Comparison of ENCODE assay signal across 9 cellular contexts in genomic region chr12:46369095-46369473, GRCh38. TPM values are rescaled to one million over a fixed set of nuclear protein-coding genes. Genes with fewer than 3 reads are reported as not detected.
DNase-seq lines count a peak whose midpoint lies in the region; ATAC-seq and TF ChIP-seq lines count a peak whose summit lies in the region.
"Had no signal": no experiment of that assay in that cellular context is flagged by ENCODE, and none has a peak within 500 bp of the region (broad histone marks: within the 10 kb centered on the region; RNA-seq: fewer than 3 reads in every experiment).

No MANE protein-coding gene starts in this region.

- peak; percentile 40 for DNase-seq in fibroblast of pulmonary artery (ENCODE audit: low read depth)
- no peak for DNase-seq in gastrocnemius medialis
- DNase-seq in prostate gland (ENCODE audit: low spot score): no peak
- DNase-seq in stimulated activated CD4-positive, alpha-beta T cell treated with anti-CD3 and anti-CD28 coated beads, Interleukin-12 subunit alpha, Interleukin-12 subunit beta, amount 100 ng/mL, for 4 hours: no peak
- DNase-seq in GM13977 (ENCODE audit: low spot score): no peak
- DNase-seq in SKM-1 (lab: John Stamatoyannopoulos, UW; ENCODE audit: unreplicated experiment): no peak
- DNase-seq: mucosa of descending colon had no signal

- TF ChIP-seq POLR2A in gastrocnemius medialis (IDR thresholded peaks at IDR 0.05) (no peak), prostate gland (IDR thresholded peaks at IDR 0.05) (no peak)

- intact Hi-C loops in gastrocnemius medialis (cut with DNase I; ENCODE audit: low total_unique reads): loop anchor here (5.0 kb wide), 1 partner anchor 248 kb away; no protein-coding TSS in a partner anchor
- intact Hi-C loops in prostate gland (cut with DNase I): loop anchor here (10.0 kb wide), 2 partner anchors 214 to 566 kb away; no protein-coding TSS in a partner anchor

- H4K20me1 ChIP-seq in DOHH2 (ENCODE audit: control insufficient read depth, insufficient read depth, low read depth, low read length): peaks cover 25% of the 10 kb centered on the region

- peaks cover 78% of the 10 kb centered on the region for H3K36me3 ChIP-seq in DOHH2 (ENCODE audit: control insufficient read depth, low read length)
- H3K36me3 ChIP-seq in gastrocnemius medialis: peaks cover 5 to 75% of the 10 kb centered on the region in 2 donors
- H3K36me3 ChIP-seq in prostate gland: peaks cover 0 to 20% of the 10 kb centered on the region in 2 donors

- H3K4me1 ChIP-seq in DOHH2 (ENCODE audit: control insufficient read depth, low read length) (peaks cover 33% of the 10 kb centered on the region), gastrocnemius medialis (peaks cover 73% of the 10 kb centered on the region in 2 donors), prostate gland (replicated peaks) (peaks cover 23% of the 10 kb centered on the region)

- H3K4me3 ChIP-seq in DOHH2 (ENCODE audit: low read length): peak overlapping the region; percentile 15; the same call in 1 of the 2 replicates
- H3K4me3 ChIP-seq in fibroblast of pulmonary artery (replicated peaks; ENCODE audit: low read depth, low read length): peak overlapping the region; percentile 88
- H3K4me3 ChIP-seq in gastrocnemius medialis: peak overlapping the region; percentile 68 to 87 (median 80)
- peak overlapping the region in 1 of 2 donors; percentile 98 for H3K4me3 ChIP-seq in prostate gland
- H3K4me3 ChIP-seq: mucosa of descending colon had no signal

- in situ Hi-C loops in gastrocnemius medialis (cut with MboI; ENCODE audit: low sequenced_read_pairs in 4 of 4): loop anchor here in 3 of 4 donors (10.0 to 25.0 kb wide), 3 partner anchors 293 to 382 kb away; partner anchors contain the start of gene SCAF11 (in 1 of the 3)
- in situ Hi-C loops in GM13977 (cut with MboI; ENCODE audit: low pct_unique_long_range_greater_than_20kb, low sequenced_read_pairs, unreplicated experiment): loop anchor here (25.0 kb wide), 1 partner anchor 293 kb away; no protein-coding TSS in a partner anchor

- no peak for ATAC-seq in gastrocnemius medialis
- ATAC-seq: mucosa of descending colon had no signal

- TF ChIP-seq CTCF in DOHH2 (IDR thresholded peaks at IDR 0.05; ENCODE audit: low read depth, low read length, poor library complexity, severe bottlenecking): no peak
- TF ChIP-seq CTCF in VCaP (conservative IDR thresholded peaks at IDR 0.05): no peak
- no peak for TF ChIP-seq CTCF in fibroblast of pulmonary artery (IDR thresholded peaks at IDR 0.05; ENCODE audit: low read length, missing control alignments)
- TF ChIP-seq CTCF in gastrocnemius medialis (IDR thresholded peaks at IDR 0.05 in 4 of 5, conservative IDR thresholded peaks at IDR 0.05 in 1 of 5): no peak
- TF ChIP-seq CTCF in prostate gland (IDR thresholded peaks at IDR 0.05): no peak
- TF ChIP-seq CTCF in GM13977 (IDR thresholded peaks at IDR 0.05; ENCODE audit: extremely low read depth, insufficient read depth, missing control alignments): no peak

- H3K4me2 ChIP-seq in DOHH2 (ENCODE audit: low read length): 0 out of 2 replicates have a peak overlapping the region, but pooled peaks have one; percentile 18

- H3K9me2 ChIP-seq in DOHH2 (replicated peaks; ENCODE audit: control insufficient read depth, low read length): no peaks in the 10 kb centered on the region

- peaks cover 47% of the 10 kb centered on the region for H3K79me2 ChIP-seq in DOHH2 (ENCODE audit: control insufficient read depth, low read length)

- WGBS in prostate gland: 57% methylated on average over 4 of the region's 4 CpGs

- H3K27ac ChIP-seq in DOHH2 (ENCODE audit: low read depth, low read length) (no peak overlapping the region), VCaP (peak overlapping the region; percentile 99; the same call in 1 of the 2 replicates), gastrocnemius medialis (peak overlapping the region; percentile 93 to 97 (median 95)), prostate gland (peak overlapping the region in 1 of 2 donors; percentile 99)

- peaks cover 13% of the 10 kb centered on the region for H3K27me3 ChIP-seq in DOHH2 (ENCODE audit: control insufficient read depth, low read length)
- H3K27me3 ChIP-seq in gastrocnemius medialis: no peaks in the 10 kb centered on the region
- no peaks in the 10 kb centered on the region for H3K27me3 ChIP-seq in prostate gland (replicated peaks; ENCODE audit: insufficient read depth)

- H3K9me3 ChIP-seq in DOHH2 (ENCODE audit: control insufficient read depth, insufficient read depth, low read length) (no peaks in the 10 kb centered on the region), gastrocnemius medialis (no peaks in the 10 kb centered on the region), prostate gland (no peaks in the 10 kb centered on the region)
- H3K9me3 ChIP-seq: mucosa of descending colon had no signal

- H3F3A ChIP-seq in DOHH2 (ENCODE audit: control insufficient read depth, insufficient read depth): no peaks in the 10 kb centered on the region

RNA-seq across cellular contexts. Expression of gene SLC38A2, which starts 3.5 kb away (rescaled TPM):
- total RNA-seq in gastrocnemius medialis (100 to 1,000 TPM; 260 to 853 (median 400) TPM), prostate gland (100 to 1,000 TPM; 116 to 264 TPM)
